In genomic region chr9:121185774-121186403, GRCh38 we compare ENCODE assay signal across 15 cellular contexts. TPM values are rescaled to one million over a fixed set of nuclear protein-coding genes. Genes with fewer than 3 reads are reported as not detected.
DNase-seq lines count a peak whose midpoint lies in the region; ATAC-seq, FAIRE-seq and TF ChIP-seq lines count a peak whose summit lies in the region.
"Had no signal": no experiment of that assay in that cellular context is flagged by ENCODE, and none has a peak within 500 bp of the region (broad histone marks: within the 10 kb centered on the region; RNA-seq: fewer than 3 reads in every experiment).

No MANE protein-coding gene starts in this region.

- peaks cover 46% of the 10 kb centered on the region for H3K79me2 ChIP-seq in neural progenitor cell (ENCODE audit: low read depth)

- no peak for DNase-seq in CD8-positive, alpha-beta memory T cell
- DNase-seq in GM19239 (ENCODE audit: insufficient read length, low spot score) (no peak), neural progenitor cell (ENCODE audit: low spot score) (no peak), posterior vena cava (ENCODE audit: low spot score) (no peak)
- no peak for DNase-seq in activated CD8-positive, alpha-beta T cell treated with anti-CD3 and anti-CD28 coated beads for 36 hours
- DNase-seq in naive thymus-derived CD8-positive, alpha-beta T cell: no peak
- DNase-seq: amniotic stem cell, mesenchymal stem cell, occipital lobe, small intestine, T1000 had no signal

- peaks cover 53% of the 10 kb centered on the region for H3K4me1 ChIP-seq in CD8-positive, alpha-beta memory T cell (ENCODE audit: insufficient read depth, low read length)
- peaks cover 6% of the 10 kb centered on the region for H3K4me1 ChIP-seq in neural progenitor cell

- peak overlapping the region; percentile 30 to 87 (median 80) for H3K27ac Mint-ChIP-seq in CD8-positive, alpha-beta memory T cell
- peak overlapping the region; percentile 71 for H3K27ac Mint-ChIP-seq in activated CD8-positive, alpha-beta T cell treated with anti-CD3 and anti-CD28 coated beads for 36 hours
- H3K27ac Mint-ChIP-seq in naive thymus-derived CD8-positive, alpha-beta T cell: peak overlapping the region; percentile 51 to 88 (median 77)
- H3K27ac Mint-ChIP-seq in neural progenitor cell: no peak overlapping the region

- H3K9me3 Mint-ChIP-seq in CD8-positive, alpha-beta memory T cell: no peaks in the 10 kb centered on the region
- H3K9me3 Mint-ChIP-seq in activated CD8-positive, alpha-beta T cell treated with anti-CD3 and anti-CD28 coated beads for 36 hours: no peaks in the 10 kb centered on the region
- no peaks in the 10 kb centered on the region for H3K9me3 Mint-ChIP-seq in naive thymus-derived CD8-positive, alpha-beta T cell
- H3K9me3 Mint-ChIP-seq in neural progenitor cell: no peaks in the 10 kb centered on the region

- peaks cover 6% of the 10 kb centered on the region for H3F3A ChIP-seq in neural progenitor cell (ENCODE audit: low read depth)

- no peaks in the 10 kb centered on the region for H3K27me3 Mint-ChIP-seq in CD8-positive, alpha-beta memory T cell
- H3K27me3 Mint-ChIP-seq in activated CD8-positive, alpha-beta T cell treated with anti-CD3 and anti-CD28 coated beads for 36 hours: no peaks in the 10 kb centered on the region
- H3K27me3 Mint-ChIP-seq in naive thymus-derived CD8-positive, alpha-beta T cell: no peaks in the 10 kb centered on the region
- H3K27me3 Mint-ChIP-seq in neural progenitor cell (ENCODE audit: insufficient read depth, low read depth): no peaks in the 10 kb centered on the region

- H3K9ac ChIP-seq in neural progenitor cell: no peak overlapping the region
- H3K9ac ChIP-seq: BLaER1 treated with 17β-estradiol and CSF1 and Interleukin-3, amounts not matched to agents 10 nM and 100 nM had no signal

- no peak overlapping the region for H2AFZ ChIP-seq in neural progenitor cell (replicated peaks)

- peak; percentile 69 for FAIRE-seq in GM19239 (lab: Jason Lieb, UNC)
- FAIRE-seq: small intestine had no signal

- no peaks in the 10 kb centered on the region for H3K27me3 ChIP-seq in CD8-positive, alpha-beta memory T cell (ENCODE audit: insufficient read depth, low read length, poor library complexity, severe bottlenecking)
- H3K27me3 ChIP-seq in neural progenitor cell: no peaks in the 10 kb centered on the region
- H3K27me3 ChIP-seq: BLaER1 treated with 17β-estradiol and CSF1 and Interleukin-3, amounts not matched to agents 10 nM and 100 nM; gastroesophageal sphincter had no signal

- POLR2A ChIA-PET in CD8-positive, alpha-beta memory T cell (lab: Charles Lee): no interaction called here
- POLR2A ChIA-PET in activated CD8-positive, alpha-beta T cell treated with anti-CD3 and anti-CD28 coated beads for 36 hours (lab: Charles Lee): interaction anchor here (0.8 to 2.5 kb wide), 5 partner anchors 10 to 26 kb away, joined by 3 to 10 read pairs (median 4); no protein-coding TSS in a partner anchor
- POLR2A ChIA-PET in naive thymus-derived CD8-positive, alpha-beta T cell (lab: Charles Lee): interaction anchor here (1.2 to 1.5 kb wide), 5 partner anchors 9 to 474 kb away, joined by 3 to 4 read pairs (median 3); partner anchors contain the start of gene RAB14

- H3K9me3 ChIP-seq in CD8-positive, alpha-beta memory T cell (ENCODE audit: low read length): no peaks in the 10 kb centered on the region
- no peaks in the 10 kb centered on the region for H3K9me3 ChIP-seq in neural progenitor cell (ENCODE audit: low read depth)
- H3K9me3 ChIP-seq: BLaER1 treated with 17β-estradiol and CSF1 and Interleukin-3, amounts not matched to agents 10 nM and 100 nM; gastroesophageal sphincter had no signal

- H3K4me3 Mint-ChIP-seq in CD8-positive, alpha-beta memory T cell: peak overlapping the region in 5 of 7 donors; percentile 0 to 60 (median 39)
- H3K4me3 Mint-ChIP-seq in activated CD8-positive, alpha-beta T cell treated with anti-CD3 and anti-CD28 coated beads for 36 hours: no peak overlapping the region
- peak overlapping the region in 3 of 10 donors; percentile 20 to 56 (median 25) for H3K4me3 Mint-ChIP-seq in naive thymus-derived CD8-positive, alpha-beta T cell
- no peak overlapping the region for H3K4me3 Mint-ChIP-seq in neural progenitor cell

- H3K36me3 ChIP-seq in CD8-positive, alpha-beta memory T cell (ENCODE audit: insufficient read depth, low read length): peaks cover 11% of the 10 kb centered on the region
- peaks cover 6% of the 10 kb centered on the region for H3K36me3 ChIP-seq in neural progenitor cell

- intact Hi-C loops in activated CD8-positive, alpha-beta T cell treated with anti-CD3 and anti-CD28 coated beads for 36 hours (cut with micrococcal nuclease): no loop called here
- intact Hi-C loops in posterior vena cava (cut with DNase I): no loop called here

- peak; percentile 62 for ATAC-seq in activated CD8-positive, alpha-beta T cell treated with anti-CD3 and anti-CD28 coated beads for 36 hours
- ATAC-seq in naive thymus-derived CD8-positive, alpha-beta T cell: peak in 1 of 2 donors; percentile 29
- ATAC-seq in GM18909 (IDR thresholded peaks at IDR 0.05; ENCODE audit: poor library complexity, unreplicated experiment): no peak
- ATAC-seq: gastroesophageal sphincter had no signal

- no peak overlapping the region for H3K27ac ChIP-seq in CD8-positive, alpha-beta memory T cell (ENCODE audit: low read depth, low read length)
- H3K27ac ChIP-seq in neural progenitor cell: no peak overlapping the region
- H3K27ac ChIP-seq: BLaER1 treated with 17β-estradiol and CSF1 and Interleukin-3, amounts not matched to agents 10 nM and 100 nM; gastroesophageal sphincter; HL-60 had no signal

- H3K4me1 Mint-ChIP-seq in CD8-positive, alpha-beta memory T cell: peaks cover 74 to 88% (median 80%) of the 10 kb centered on the region in 3 donors
- peaks cover 71% of the 10 kb centered on the region for H3K4me1 Mint-ChIP-seq in activated CD8-positive, alpha-beta T cell treated with anti-CD3 and anti-CD28 coated beads for 36 hours (ENCODE audit: low read depth)
- H3K4me1 Mint-ChIP-seq in naive thymus-derived CD8-positive, alpha-beta T cell: peaks cover 26 to 85% (median 64%) of the 10 kb centered on the region in 4 donors
- H3K4me1 Mint-ChIP-seq in neural progenitor cell: peaks cover 14% of the 10 kb centered on the region

- no peak overlapping the region for H3K4me3 ChIP-seq in CD8-positive, alpha-beta memory T cell (ENCODE audit: low read length)
- H3K4me3 ChIP-seq in neural progenitor cell: no peak overlapping the region
- H3K4me3 ChIP-seq: BLaER1 treated with 17β-estradiol and CSF1 and Interleukin-3, amounts not matched to agents 10 nM and 100 nM; gastroesophageal sphincter had no signal

- H3K36me3 Mint-ChIP-seq in CD8-positive, alpha-beta memory T cell: peaks cover 0 to 70% (median 15%) of the 10 kb centered on the region in 3 donors
- H3K36me3 Mint-ChIP-seq in activated CD8-positive, alpha-beta T cell treated with anti-CD3 and anti-CD28 coated beads for 36 hours (ENCODE audit: low read depth): peaks cover 49% of the 10 kb centered on the region
- H3K36me3 Mint-ChIP-seq in naive thymus-derived CD8-positive, alpha-beta T cell: peaks cover 0 to 76% (median 15%) of the 10 kb centered on the region in 3 donors
- peaks cover 32% of the 10 kb centered on the region for H3K36me3 Mint-ChIP-seq in neural progenitor cell

- peaks cover 41% of the 10 kb centered on the region for H4K20me1 ChIP-seq in neural progenitor cell (ENCODE audit: low read depth)

- H3K4me2 ChIP-seq in neural progenitor cell: no peak overlapping the region

- CTCF ChIA-PET in CD8-positive, alpha-beta memory T cell (lab: Charles Lee): interaction anchor here (1.2 kb wide), 1 partner anchor 10 kb away, joined by 3 read pairs; no protein-coding TSS in a partner anchor
- CTCF ChIA-PET in activated CD8-positive, alpha-beta T cell treated with anti-CD3 and anti-CD28 coated beads for 36 hours (lab: Charles Lee): interaction anchor here (0.7 to 3.2 kb wide), 8 partner anchors 13 to 128 kb away, joined by 3 to 18 read pairs (median 4); no protein-coding TSS in a partner anchor

- TF ChIP-seq CTCF in activated CD8-positive, alpha-beta T cell treated with anti-CD3 and anti-CD28 coated beads for 36 hours (IDR thresholded peaks at IDR 0.05): no peak
- TF ChIP-seq CTCF in neural progenitor cell (IDR thresholded peaks at IDR 0.05): no peak

RNA-seq across cellular contexts. Expression of gene RAB14, which starts 15.8 kb away (rescaled TPM):
- total RNA-seq in CD8-positive, alpha-beta memory T cell: 10 to 100 TPM; 81.7 to 85.4 TPM
- polyA plus RNA-seq in CD8-positive, alpha-beta memory T cell: 51.0 TPM
- 10 to 100 TPM; 54.3 to 55.5 TPM for total RNA-seq in activated CD8-positive, alpha-beta T cell treated with anti-CD3 and anti-CD28 coated beads for 36 hours
- 10 to 100 TPM; 49.6 to 62.3 TPM for total RNA-seq in naive thymus-derived CD8-positive, alpha-beta T cell
- polyA plus RNA-seq in naive thymus-derived CD8-positive, alpha-beta T cell: 10 to 100 TPM; 34.6 to 37.2 (median 36.8) TPM
- total RNA-seq in neural progenitor cell (ENCODE audit: low replicate concordance) (23.8 and 35.9 TPM in 2 replicates), posterior vena cava (10 to 100 TPM; 46.7 to 49.7 TPM)

Comparison
In these comparisons a context has a peak if more than half of its experiments do, and no peak if none do; other contexts are left out.
1. H3K4me3 Mint-ChIP-seq: peak in CD8-positive, alpha-beta memory T cell (5 of 7); none in activated CD8-positive, alpha-beta T cell treated with anti-CD3 and anti-CD28 coated beads for 36 hours (single experiment) and neural progenitor cell (single experiment).